Comparison of ENCODE assay signal across 8 cellular contexts in the genomic region with DNA sequence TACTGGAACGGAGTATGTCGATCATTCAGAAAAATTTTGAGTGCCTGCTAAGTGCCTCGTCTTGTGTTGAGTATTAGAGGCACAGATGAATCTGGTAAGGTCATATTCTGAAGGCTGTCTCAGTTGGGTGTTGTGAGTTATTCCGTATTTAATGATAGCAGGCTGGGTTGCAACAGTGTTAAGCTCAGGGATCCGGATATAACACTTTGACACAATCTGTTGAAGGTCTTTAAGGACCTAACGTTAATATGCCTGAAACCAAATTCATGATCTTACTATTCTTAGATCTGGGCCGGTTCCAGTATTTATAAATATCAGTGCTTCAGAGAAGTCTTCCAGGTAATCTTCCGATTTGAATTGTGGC. TPM values are rescaled to one million over a fixed set of nuclear protein-coding genes. Genes with fewer than 3 reads are reported as not detected.
DNase-seq lines count a peak whose midpoint lies in the region; ATAC-seq and TF ChIP-seq lines count a peak whose summit lies in the region.

No MANE protein-coding gene starts in this region.

- intact Hi-C loops in Right ventricle myocardium superior (cut with DNase I), result no loop called here

- no peaks in the 10 kb centered on the region for H3K27me3 Mint-ChIP-seq in memory B cell

- no peak for ATAC-seq in Right ventricle myocardium superior (ENCODE audit: poor library complexity)
- no peak for ATAC-seq in memory B cell (ENCODE audit: low read depth)
- ATAC-seq in GM18511 (IDR thresholded peaks at IDR 0.05; ENCODE audit: unreplicated experiment), result no peak

- H3K4me1 ChIP-seq in cardiac muscle cell (ENCODE audit: low read depth) (no peaks in the 10 kb centered on the region), urinary bladder (ENCODE audit: insufficient read depth) (peaks cover 2% of the 10 kb centered on the region)

- peaks cover 17% of the 10 kb centered on the region for H3K36me3 Mint-ChIP-seq in memory B cell

- H3K9me3 ChIP-seq in cardiac muscle cell (ENCODE audit: low read depth), result no peaks in the 10 kb centered on the region

- H3K27me3 ChIP-seq in cardiac muscle cell (no peaks in the 10 kb centered on the region), brain microvascular endothelial cell (replicated peaks) (no peaks in the 10 kb centered on the region)

- H3K36me3 ChIP-seq in cardiac muscle cell (peaks cover 4% of the 10 kb centered on the region), brain microvascular endothelial cell (replicated peaks) (peaks cover 27% of the 10 kb centered on the region), urinary bladder (ENCODE audit: insufficient read depth) (peaks cover 7% of the 10 kb centered on the region)

- no peaks in the 10 kb centered on the region for H3K9me3 Mint-ChIP-seq in memory B cell

- 2% methylated on average over 8 of the region's 8 CpGs for WGBS in urinary bladder

- in situ Hi-C loops in brain microvascular endothelial cell (cut with HindIII; ENCODE audit: low pct_ligation_motif_present, low sequenced_read_pairs), result no loop called here

- peaks cover 11% of the 10 kb centered on the region for H3K4me1 Mint-ChIP-seq in memory B cell

- DNase-seq in cardiac muscle cell (ENCODE audit: low read depth in 1 of 2, low spot score in 1 of 2), result no peak
- no peak for DNase-seq in Right ventricle myocardium superior
- DNase-seq in brain microvascular endothelial cell, result no peak
- no peak for DNase-seq in memory B cell (ENCODE audit: low spot score in 2 of 2)
- DNase-seq in NCI-H82 treated with DMSO at 0.1 percent for 48 hours (lab: John Stamatoyannopoulos, UW; ENCODE audit: unreplicated experiment), result no peak
- no peak for DNase-seq in DMS79 (lab: John Stamatoyannopoulos, UW)

- H3K27ac ChIP-seq in cardiac muscle cell (peak overlapping the region; percentile 92), brain microvascular endothelial cell (peak overlapping the region; percentile 92), urinary bladder (ENCODE audit: low read depth) (peak overlapping the region; percentile 86)

- H3K4me3 ChIP-seq in cardiac muscle cell (peak overlapping the region; percentile 80), brain microvascular endothelial cell (ENCODE audit: low read depth, low read length) (peak overlapping the region; percentile 96), urinary bladder (ENCODE audit: low read depth, low read length) (peak overlapping the region; percentile 66)

- TF ChIP-seq CTCF in cardiac muscle cell (IDR thresholded peaks at IDR 0.05; ENCODE audit: low read depth, low read length) (no peak), brain microvascular endothelial cell (IDR thresholded peaks at IDR 0.05; ENCODE audit: low read depth, low read length, missing control alignments) (no peak)

- peak overlapping the region; percentile 99 for H3K27ac Mint-ChIP-seq in memory B cell

- peak overlapping the region; percentile 95 for H3K4me3 Mint-ChIP-seq in memory B cell

RNA-seq across cellular contexts. Expression of a gene that starts 0.6 kb away (rescaled TPM):
- total RNA-seq in cardiac muscle cell, result 18.0 and 18.9 TPM in 2 replicates
- 43.4 and 53.4 TPM in 2 replicates for polyA plus RNA-seq in cardiac muscle cell
- total RNA-seq in Right ventricle myocardium superior, result 18.6 TPM
- 22.4 TPM for total RNA-seq in urinary bladder
- 21.8 TPM for polyA plus RNA-seq in urinary bladder

RNA-seq across cellular contexts. Expression of a gene that starts 0.7 kb away (rescaled TPM):
- 2.2 and 4.5 TPM in 2 replicates for total RNA-seq in cardiac muscle cell
- 3.4 and 4.6 TPM in 2 replicates for polyA plus RNA-seq in cardiac muscle cell
- 0.22 TPM for total RNA-seq in Right ventricle myocardium superior
- 2.7 TPM for total RNA-seq in urinary bladder
- polyA plus RNA-seq in urinary bladder, result 0.48 TPM

RNA-seq across cellular contexts. Expression of a gene that starts 39.0 kb away (rescaled TPM):
- total RNA-seq in cardiac muscle cell (15.0 and 16.8 TPM in 2 replicates), Right ventricle myocardium superior (11.7 TPM), urinary bladder (8.8 TPM)
- polyA plus RNA-seq in cardiac muscle cell (4.8 and 14.4 TPM in 2 replicates), urinary bladder (16.3 TPM)
